30 cellular contexts compared by ENCODE assay signal in the genomic region with DNA sequence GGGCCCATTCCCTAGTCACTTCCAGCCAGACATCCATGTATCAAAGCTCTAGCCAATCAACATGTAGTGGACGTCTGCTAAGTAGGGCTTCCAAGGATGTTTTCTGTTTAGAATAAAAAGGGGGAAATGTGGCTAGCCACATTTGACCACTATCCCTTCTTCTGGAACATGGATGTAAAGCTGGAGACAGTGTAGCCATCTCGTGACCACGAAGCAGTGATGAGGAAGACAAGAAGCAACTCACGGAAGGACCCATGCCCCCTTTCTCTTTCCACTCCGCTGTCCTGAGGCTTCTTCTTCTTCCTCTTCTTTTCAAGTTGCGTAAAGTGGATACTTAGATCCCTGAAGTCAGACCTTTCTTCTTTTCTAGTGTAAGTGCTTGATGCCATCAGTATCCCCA.
"Had no signal": no experiment of that assay in that cellular context is flagged by ENCODE, and none has a peak within 500 bp of the region (broad histone marks: within the 10 kb centered on the region; RNA-seq: fewer than 3 reads in every experiment).

No MANE protein-coding gene starts in this region.

- H3K4me1 ChIP-seq: Peyer's patch, SJSA1 had no signal

- H3K36me3 ChIP-seq: ascending aorta, cardiac muscle cell, Peyer's patch, SJSA1 had no signal

- ATAC-seq: activated CD4-positive, alpha-beta T cell treated with anti-CD3 and anti-CD28 coated beads for 36 hours; activated CD4-positive, CD25-positive, alpha-beta regulatory T cell treated with anti-CD3 and anti-CD28 coated beads, Interleukin-2, amount 50 U/mL, for 24 hours; activated CD8-positive, alpha-beta T cell treated with anti-CD3 and anti-CD28 coated beads, Interleukin-2, amount 10 ng/mL, durations not matched to agents 7 days and 5 days; K562; SK-N-SH treated with all-trans-retinoic acid at 6 μM for 48 hours; WTC11 had no signal

- DNase-seq: activated CD4-positive, alpha-beta T cell treated with anti-CD3 and anti-CD28 coated beads for 36 hours; activated CD4-positive, alpha-beta T cell treated with anti-CD3 and anti-CD28 coated beads, Interleukin-2, amount 10 ng/mL, durations not matched to agents 7 days and 5 days; activated CD4-positive, alpha-beta T cell treated with anti-CD3 and anti-CD28 coated beads, Interleukin-2, amount 50 U/mL, for 48 hours; activated CD8-positive, alpha-beta T cell treated with anti-CD3 and anti-CD28 coated beads, Interleukin-2, amount 10 ng/mL, durations not matched to agents 7 days and 5 days; activated gamma-delta T cell; activated naive CD4-positive, alpha-beta T cell treated with Interleukin-2 at 50 U/mL for 16 hours; activated naive CD8-positive, alpha-beta T cell treated with anti-CD3 and anti-CD28 coated beads, Interleukin-2, amount 10 ng/mL, durations not matched to agents 7 days and 5 days; activated T-cell treated with anti-CD3 and anti-CD28 coated beads, Interleukin-2, amount 50 U/mL, for 24 hours; amygdala; NCI-H1092 treated with DMSO at 0.1 percent for 48 hours; NCI-H146; NCI-H187; NCI-H2029 treated with DMSO at 0.1 percent for 48 hours; NCI-H2107; NCI-H2171; NCI-H510A; NCI-H526; NCI-H748 treated with DMSO at 0.1 percent for 48 hours; NK-92 treated with Interleukin-12 subunit alpha and Interleukin-12 subunit beta, amount 100 ng/mL, for 24 hours; Peyer's patch; RPMI8226; SHP77 treated with DMSO at 0.1 percent for 48 hours; T1000 had no signal

- H3K9me3 ChIP-seq: ascending aorta, Peyer's patch, SJSA1 had no signal

- H3K27me3 ChIP-seq: ascending aorta, cardiac muscle cell, Peyer's patch, SJSA1 had no signal

- H3K4me3 ChIP-seq: ascending aorta, cardiac muscle cell, K562, Peyer's patch, SJSA1 had no signal

- H3K27ac ChIP-seq: cardiac muscle cell, Peyer's patch, SJSA1 had no signal
